Comparison of ENCODE assay signal across 16 cellular contexts in the genomic region with DNA sequence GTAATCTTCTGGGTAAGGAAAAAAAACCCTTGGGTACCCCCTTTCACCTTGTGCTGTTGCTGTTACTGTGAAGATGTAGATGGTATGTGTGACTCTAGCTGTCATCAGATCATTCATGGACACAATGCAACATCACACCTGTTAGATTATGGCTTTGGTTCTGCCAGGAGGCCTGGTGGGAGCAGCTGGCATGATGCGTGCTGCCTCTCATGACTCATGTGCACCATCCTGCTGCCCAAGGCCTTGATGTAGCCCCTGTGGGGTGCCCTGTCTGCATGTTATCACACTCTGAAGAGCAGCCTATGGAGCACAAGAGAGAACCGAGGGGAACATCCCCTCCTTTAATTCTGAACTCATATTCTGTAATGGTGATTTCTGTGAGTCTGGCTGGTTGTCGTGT. TPM values are rescaled to one million over a fixed set of nuclear protein-coding genes. Genes with fewer than 3 reads are reported as not detected.
DNase-seq lines count a peak whose midpoint lies in the region; ATAC-seq lines count a peak whose summit lies in the region.
"Had no signal": no experiment of that assay in that cellular context is flagged by ENCODE, and none has a peak within 500 bp of the region (broad histone marks: within the 10 kb centered on the region; RNA-seq: fewer than 3 reads in every experiment).

No MANE protein-coding gene starts in this region.

- POLR2A ChIA-PET in CD4-positive, alpha-beta memory T cell (lab: Charles Lee; ENCODE audit: partially characterized antibody): no interaction called here

- no peaks in the 10 kb centered on the region for H3K9me3 ChIP-seq in CD4-positive, alpha-beta memory T cell (ENCODE audit: control insufficient read depth in 1 of 2, low read length in 2 of 2)
- H3K9me3 ChIP-seq in SJCRH30 (replicated peaks): no peaks in the 10 kb centered on the region
- peaks cover 10 to 31% of the 10 kb centered on the region in 2 donors for H3K9me3 ChIP-seq in neuronal stem cell (replicated peaks in 1 of 2; ENCODE audit: control insufficient read depth in 2 of 2, insufficient read depth in 1 of 2, low read depth in 1 of 2, low read length in 2 of 2)

- H3K36me3 ChIP-seq in CD4-positive, alpha-beta memory T cell (ENCODE audit: insufficient read depth, low read length): peaks cover 14% of the 10 kb centered on the region
- H3K36me3 ChIP-seq in SJCRH30: peaks cover 13% of the 10 kb centered on the region
- peaks cover 13 to 72% of the 10 kb centered on the region in 2 donors for H3K36me3 ChIP-seq in neuronal stem cell (replicated peaks in 1 of 2; ENCODE audit: control insufficient read depth in 2 of 2, insufficient read depth in 2 of 2, low read length in 2 of 2)

- no peak overlapping the region for H4K8ac ChIP-seq in neuronal stem cell (ENCODE audit: low read depth, low read length)

- H3K27me3 ChIP-seq in CD4-positive, alpha-beta memory T cell (ENCODE audit: insufficient read depth, low read length): no peaks in the 10 kb centered on the region
- H3K27me3 ChIP-seq in SJCRH30: no peaks in the 10 kb centered on the region
- no peaks in the 10 kb centered on the region for H3K27me3 ChIP-seq in neuronal stem cell (ENCODE audit: control insufficient read depth in 3 of 3, insufficient read depth in 3 of 3, low read depth in 1 of 3, low read length in 3 of 3)
- H3K27me3 ChIP-seq: BLaER1 had no signal

- intact Hi-C loops in CD4-positive, alpha-beta memory T cell (cut with micrococcal nuclease): no loop called here

- H2BK12ac ChIP-seq in neuronal stem cell (ENCODE audit: low read length): no peak overlapping the region

- H3K27ac Mint-ChIP-seq in CD4-positive, alpha-beta memory T cell: peak overlapping the region in 4 of 7 donors; percentile 3 to 55 (median 24)

- H3K18ac ChIP-seq in neuronal stem cell (ENCODE audit: low read length): no peak overlapping the region

- WGBS in neuronal stem cell (ENCODE audit: extremely low coverage in 2 of 2, insufficient read length in 2 of 2, insufficient replicate concordance in 1 of 2), 2 donors: no CpG with 5 or more reads among the region's 3 CpGs

- no peaks in the 10 kb centered on the region for H3K4me1 ChIP-seq in CD4-positive, alpha-beta memory T cell (ENCODE audit: insufficient read depth, low read length)
- H3K4me1 ChIP-seq in SJCRH30: peaks cover 1% of the 10 kb centered on the region; the same call in 1 of the 2 replicates
- peaks cover 0 to 4% of the 10 kb centered on the region in 2 donors for H3K4me1 ChIP-seq in neuronal stem cell (ENCODE audit: control insufficient read depth in 2 of 2, insufficient read depth in 1 of 2, low read depth in 1 of 2, low read length in 2 of 2)
- H3K4me1 ChIP-seq: BLaER1 had no signal

- DNase-seq in NCI-H345 (lab: John Stamatoyannopoulos, UW) (peak; percentile 12), NCI-H345 treated with DMSO at 0.1 percent for 48 hours (lab: John Stamatoyannopoulos, UW; ENCODE audit: unreplicated experiment) (no peak), SJCRH30 (peak; percentile 24 to 39), islet precursor cell (peak; percentile 37), HT-29 (ENCODE audit: low spot score) (no peak), neuronal stem cell (ENCODE audit: low spot score) (no peak)
- no peak for DNase-seq in CD4-positive, alpha-beta memory T cell
- DNase-seq: 8988T, MM.1S, NCI-H1105, NCI-H1694 treated with DMSO at 0.1 percent for 48 hours, NCI-H446, NCI-H774 had no signal

- H3K14ac ChIP-seq in neuronal stem cell (ENCODE audit: low read length): no peak overlapping the region

- H3K23ac ChIP-seq in neuronal stem cell (ENCODE audit: low read depth, low read length, poor library complexity): no peak overlapping the region

- H3K4me1 Mint-ChIP-seq in CD4-positive, alpha-beta memory T cell: peaks cover 6 to 18% (median 10%) of the 10 kb centered on the region in 4 donors

- no peak overlapping the region for H3K27ac ChIP-seq in CD4-positive, alpha-beta memory T cell (ENCODE audit: low read depth, low read length)
- no peak overlapping the region for H3K27ac ChIP-seq in SJCRH30
- no peak overlapping the region for H3K27ac ChIP-seq in neuronal stem cell (replicated peaks; ENCODE audit: low read length)
- H3K27ac ChIP-seq: BLaER1, KMS-11 had no signal

- H2AK5ac ChIP-seq in neuronal stem cell (ENCODE audit: low read depth, low read length): no peak overlapping the region

- ATAC-seq in HG03196 (IDR thresholded peaks at IDR 0.05; ENCODE audit: unreplicated experiment): no peak

- H2BK15ac ChIP-seq in neuronal stem cell (ENCODE audit: low read length): no peak overlapping the region

- H2BK5ac ChIP-seq in neuronal stem cell (ENCODE audit: low read length): no peak overlapping the region

- peaks cover 0 to 9% (median 1%) of the 10 kb centered on the region in 8 donors for H3K9me3 Mint-ChIP-seq in CD4-positive, alpha-beta memory T cell

- H3K36me3 Mint-ChIP-seq in CD4-positive, alpha-beta memory T cell: peaks cover 54 to 57% of the 10 kb centered on the region in 2 donors

- H3K9ac ChIP-seq in neuronal stem cell (ENCODE audit: low read depth, low read length, poor library complexity): no peak overlapping the region
- H3K9ac ChIP-seq: BLaER1, KMS-11 had no signal

- CTCF ChIA-PET in CD4-positive, alpha-beta memory T cell (lab: Charles Lee; ENCODE audit: partially characterized antibody): no interaction called here

- no peaks in the 10 kb centered on the region for H3K79me1 ChIP-seq in neuronal stem cell (ENCODE audit: low read depth, low read length)

- H3K4me3 ChIP-seq in CD4-positive, alpha-beta memory T cell (ENCODE audit: low read length in 2 of 2): no peak overlapping the region
- H3K4me3 ChIP-seq in SJCRH30: no peak overlapping the region
- H3K4me3 ChIP-seq in neuronal stem cell (ENCODE audit: low read length in 2 of 2): no peak overlapping the region
- H3K4me3 ChIP-seq: BLaER1 had no signal

- H4K91ac ChIP-seq in neuronal stem cell (ENCODE audit: low read depth, low read length, poor library complexity): no peak overlapping the region

- H3K4me2 ChIP-seq in neuronal stem cell (ENCODE audit: insufficient read depth, low read length, poor library complexity, severe bottlenecking): no peak overlapping the region
- H3K4me2 ChIP-seq: BLaER1, KMS-11 had no signal

- no peak overlapping the region for H3K4ac ChIP-seq in neuronal stem cell (ENCODE audit: low read length)

- H2BK120ac ChIP-seq in neuronal stem cell (ENCODE audit: low read depth, low read length): no peak overlapping the region

- H3K27me3 Mint-ChIP-seq in CD4-positive, alpha-beta memory T cell: no peaks in the 10 kb centered on the region

- no peak overlapping the region for H2AFZ ChIP-seq in neuronal stem cell (ENCODE audit: low read length)

- H3K4me3 Mint-ChIP-seq in CD4-positive, alpha-beta memory T cell: no peak overlapping the region

RNA-seq across cellular contexts. Expression of gene TEX29, which starts 57.7 kb away (rescaled TPM):
- under 1 TPM in 1 of 2 experiments, not detected in 1; 0.50 TPM for total RNA-seq in CD4-positive, alpha-beta memory T cell
- polyA plus RNA-seq in CD4-positive, alpha-beta memory T cell: under 1 TPM in 1 of 2 donors, not detected in 1; 0.28 TPM
- not detected in 2 replicates for total RNA-seq in SJCRH30 (2014; rRNA removed; shearing (Covaris generic))
- total RNA-seq in HT-29 (2014; rRNA removed; shearing (Covaris generic)): not detected in 2 replicates
- polyA plus RNA-seq in neuronal stem cell (2013, experiment 1 of 2): 0.17 TPM
- polyA plus RNA-seq in neuronal stem cell (2013, experiment 2 of 2): 0.26 TPM

Comparison
In these comparisons a context has a peak if more than half of its experiments do, and no peak if none do; other contexts are left out.
1. DNase-seq: peak in NCI-H345 (single experiment), SJCRH30 (2 of 2) and islet precursor cell (single experiment); none in NCI-H345 treated with DMSO at 0.1 percent for 48 hours (single experiment), CD4-positive, alpha-beta memory T cell (0 of 5), HT-29 (single experiment) and neuronal stem cell (single experiment).